Comparison of ENCODE assay signal across 8 cellular contexts in genomic region chr1:109426278-109427170, GRCh38. TPM values are rescaled to one million over a fixed set of nuclear protein-coding genes. Genes with fewer than 3 reads are reported as not detected.
A peak's percentile ranks its signal among the peaks of the same experiment; 100 is the strongest.
DNase-seq lines count a peak whose midpoint lies in the region; ATAC-seq, FAIRE-seq and TF ChIP-seq lines count a peak whose summit lies in the region.

Gene PSMA5, minus strand, starts transcription at chr1:109426448. Its CDS starts 118 bp downstream, at chr1:109426330.

- BruUV-seq in Calu3 (replicated peaks; lab: Mats Ljungman, UMichigan): no TSS peak

- peak within 1 kb of the TSS; percentile 93 for H3K4me2 ChIP-seq in OCI-LY1 (ENCODE audit: low read length)

- TF ChIP-seq CTCF in Calu3 (IDR thresholded peaks at IDR 0.05; ENCODE audit: unreplicated experiment) (no peak), OCI-LY1 (IDR thresholded peaks at IDR 0.05; ENCODE audit: low read length) (no peak)

- H3K27me3 ChIP-seq in HUES64 (ENCODE audit: insufficient read depth, low read length) (no peaks in the 10 kb centered on the region), OCI-LY1 (ENCODE audit: insufficient read depth, low read length) (no peaks in the 10 kb centered on the region)

- H3K4me3 ChIP-seq in HUES64 (ENCODE audit: low read length) (peak within 1 kb of the TSS; percentile 98), OCI-LY1 (ENCODE audit: low read depth, low read length, poor library complexity, severe bottlenecking) (peak within 1 kb of the TSS; percentile 83), mesodermal cell (ENCODE audit: extremely low read depth, insufficient read depth, low read length, poor library complexity, severe bottlenecking) (peak within 1 kb of the TSS; percentile 91)

- H3K36me3 ChIP-seq in HUES64 (ENCODE audit: insufficient read depth, low read length) (peaks cover 14% of the 10 kb centered on the region), OCI-LY1 (ENCODE audit: insufficient read depth, low read length) (peaks cover 16% of the 10 kb centered on the region), mesodermal cell (ENCODE audit: control insufficient read depth, insufficient read depth, low read length) (peaks cover 7% of the 10 kb centered on the region)

- peak; percentile 92 for DNase-seq in Calu3
- peak; percentile 93 for DNase-seq in activated CD8-positive, alpha-beta memory T cell treated with anti-CD3 and anti-CD28 coated beads, Interleukin-2, amount 50 U/mL, for 4 hours
- peak; percentile 89 to 95 for DNase-seq in stimulated activated CD8-positive, alpha-beta memory T cell treated with anti-CD3 and anti-CD28 coated beads, Interleukin-15, amount 100 ng/mL, for 4 hours (ENCODE audit: low read depth in 2 of 2)

- H3K36me3 Mint-ChIP-seq in Calu3 (ENCODE audit: insufficient read depth, unreplicated experiment): peaks cover 42% of the 10 kb centered on the region

- peak within 1 kb of the TSS; percentile 89 for H3K4me3 Mint-ChIP-seq in Calu3 (ENCODE audit: low read depth, unreplicated experiment)

- CTCF ChIA-PET in Calu3 (lab: Charles Lee): interaction anchor here (0.6 to 0.9 kb wide), 4 partner anchors 43 to 1076 kb away, joined by 3 to 4 read pairs (median 3); partner anchors contain the start of gene ATXN7L2

- peaks cover 40% of the 10 kb centered on the region for H3K79me2 ChIP-seq in OCI-LY1 (ENCODE audit: insufficient read depth, low read length)

- peak within 1 kb of the TSS; percentile 85 for H3K27ac ChIP-seq in HUES64 (ENCODE audit: low read depth, low read length)
- H3K27ac ChIP-seq in OCI-LY1 (ENCODE audit: low read depth, low read length, poor library complexity, severe bottlenecking): peak within 1 kb of the TSS; percentile 71
- peak within 1 kb of the TSS; percentile 91 for H3K27ac ChIP-seq in mesodermal cell (ENCODE audit: low read depth, low read length, severe bottlenecking)

- H3K9me3 Mint-ChIP-seq in Calu3 (ENCODE audit: low read depth, unreplicated experiment): no peaks in the 10 kb centered on the region

- peak; percentile 92 for FAIRE-seq in endometrium (lab: Jason Lieb, UNC)

- intact Hi-C loops in Calu3 (cut with micrococcal nuclease; ENCODE audit: unreplicated experiment): loop anchor here (2.0 to 5.0 kb wide), 3 partner anchors 36 to 106 kb away; no protein-coding TSS in a partner anchor

- peaks cover 22% of the 10 kb centered on the region for H3K4me1 Mint-ChIP-seq in Calu3 (ENCODE audit: low read depth, unreplicated experiment)

- H3K27me3 Mint-ChIP-seq in Calu3 (ENCODE audit: unreplicated experiment): no peaks in the 10 kb centered on the region

- peaks cover 14% of the 10 kb centered on the region; the same call in 1 of the 2 replicates for H3K4me1 ChIP-seq in HUES64 (ENCODE audit: insufficient read depth, low read length)
- peaks cover 25% of the 10 kb centered on the region for H3K4me1 ChIP-seq in OCI-LY1 (ENCODE audit: insufficient read depth, low read length, severe bottlenecking)
- H3K4me1 ChIP-seq in mesodermal cell (ENCODE audit: control insufficient read depth, insufficient read depth, low read length, poor library complexity, severe bottlenecking): no peaks in the 10 kb centered on the region

- no peaks in the 10 kb centered on the region for H3K9me3 ChIP-seq in HUES64 (ENCODE audit: insufficient read depth, low read depth, low read length)
- H3K9me3 ChIP-seq in OCI-LY1 (ENCODE audit: low read length): no peaks in the 10 kb centered on the region
- no peaks in the 10 kb centered on the region for H3K9me3 ChIP-seq in mesodermal cell (ENCODE audit: control insufficient read depth, low read length)

- no peaks in the 10 kb centered on the region for H3K9me2 ChIP-seq in OCI-LY1 (ENCODE audit: low read depth, low read length)

- H3F3A ChIP-seq in OCI-LY1 (ENCODE audit: insufficient read depth, low read length): no peaks in the 10 kb centered on the region

- H3K27ac Mint-ChIP-seq in Calu3 (ENCODE audit: unreplicated experiment): peak within 1 kb of the TSS; percentile 89

- no peaks in the 10 kb centered on the region for H4K20me1 ChIP-seq in OCI-LY1 (ENCODE audit: insufficient read depth, low read length)

- ATAC-seq in GM21447 (IDR thresholded peaks at IDR 0.05; ENCODE audit: unreplicated experiment): peak; percentile 98

- H3K9ac ChIP-seq in HUES64 (ENCODE audit: low read depth, low read length) (peak within 1 kb of the TSS; percentile 88), OCI-LY1 (ENCODE audit: low read length) (peak within 1 kb of the TSS; percentile 81)

- under 1% methylated on average over 51 of the region's 51 CpGs for WGBS in HUES64
- WGBS in mesodermal cell (ENCODE audit: insufficient coverage in 2 of 2), 2 experiments: 0% methylated on average over 20 to 32 of the region's 51 CpGs

- peak within 1 kb of the TSS; percentile 63 for H2AFZ ChIP-seq in OCI-LY1 (ENCODE audit: low read length)

RNA-seq across cellular contexts. Expression of gene PSMA5, which starts in this region (rescaled TPM):
- 108 and 121 TPM in 2 replicates for total RNA-seq in Calu3 (2022)
- 91.5 TPM for polyA plus RNA-seq in HUES64 (2013, experiment 1 of 2)
- 85.1 TPM for polyA plus RNA-seq in HUES64 (2013, experiment 2 of 2)
- polyA plus RNA-seq in mesodermal cell (2013, experiment 1 of 2): 81.3 TPM
- polyA plus RNA-seq in mesodermal cell (2013, experiment 2 of 2): 74.3 TPM

Comparison
In these comparisons a context has a peak if more than half of its experiments do, and no peak if none do; other contexts are left out.
1. Peak in every context shown above with its lines: DNase-seq, ATAC-seq, H3K4me3 ChIP-seq and H3K27ac ChIP-seq.